8 cellular contexts compared by ENCODE assay signal in the genomic region with DNA sequence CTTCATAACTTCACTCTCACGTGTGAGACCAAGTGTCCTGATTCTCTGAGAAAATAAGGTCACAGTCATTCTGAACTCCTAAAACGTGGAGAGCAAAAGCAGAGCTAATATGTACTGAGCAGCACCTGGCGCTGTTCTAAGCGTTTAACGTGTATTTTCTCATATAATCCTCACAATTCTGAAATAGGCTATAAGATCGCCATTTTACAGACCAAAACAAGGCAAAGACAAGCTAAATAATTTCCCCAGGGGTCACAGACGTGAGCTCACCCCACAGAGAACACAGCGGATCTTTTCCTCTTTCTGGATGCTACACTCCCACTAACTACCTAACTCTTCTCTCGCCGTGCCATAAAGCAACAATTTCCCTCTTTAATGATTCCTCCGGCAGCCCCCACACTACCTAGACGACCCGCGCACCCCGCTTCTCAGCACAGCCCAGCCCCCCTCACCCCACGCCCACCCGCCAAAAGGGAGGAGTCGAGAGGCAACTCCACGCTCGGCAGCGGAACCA. TPM values are rescaled to one million over a fixed set of nuclear protein-coding genes. Genes with fewer than 3 reads are reported as not detected.
DNase-seq lines count a peak whose midpoint lies in the region; ATAC-seq, FAIRE-seq and TF ChIP-seq lines count a peak whose summit lies in the region.

No MANE protein-coding gene starts in this region.

- TF ChIP-seq CTCF in endothelial cell of umbilical vein (IDR thresholded peaks at IDR 0.05; ENCODE audit: extremely low read depth in 1 of 2, insufficient read depth in 1 of 2, low read depth in 1 of 2, low read length in 2 of 2), result no peak

- H3K4me3 Mint-ChIP-seq in T-helper 2 cell treated with Interferon-gamma antibody and Interleukin-4, amounts not matched to agents 5 μg/mL and 100 μg/mL, for 36 hours, result peak overlapping the region; percentile 90
- peak overlapping the region; percentile 90 to 99 (median 97) for H3K4me3 Mint-ChIP-seq in naive B cell

- peak overlapping the region; percentile 76 to 92 (median 79) for H3K4me3 ChIP-seq in endothelial cell of umbilical vein (replicated peaks in 1 of 3; ENCODE audit: insufficient read depth in 1 of 3, low read depth in 1 of 3, low read length in 3 of 3)

- ATAC-seq in HG02938 (IDR thresholded peaks at IDR 0.05; ENCODE audit: unreplicated experiment) (peak; percentile 8), naive B cell (ENCODE audit: low read depth in 2 of 2) (no peak), GM21526 (IDR thresholded peaks at IDR 0.05; ENCODE audit: low FRiP score, unreplicated experiment) (no peak)

- H3K27me3 ChIP-seq in endothelial cell of umbilical vein (ENCODE audit: control insufficient read depth in 2 of 2, insufficient read depth in 2 of 2, low read length in 2 of 2), result no peaks in the 10 kb centered on the region

- H3K4me1 ChIP-seq in endothelial cell of umbilical vein (ENCODE audit: control insufficient read depth, extremely low read depth, insufficient read depth, low read length), result peaks cover 8% of the 10 kb centered on the region

- dilution Hi-C loops in endothelial cell of umbilical vein (cut with MboI; ENCODE audit: extremely low pct_ligation_motif_present, low sequenced_read_pairs), result no loop called here

- H3K9ac ChIP-seq in endothelial cell of umbilical vein (replicated peaks; ENCODE audit: extremely low read depth, insufficient read depth, low read length), result peak overlapping the region; percentile 93

- TF ChIP-seq POLR2A in endothelial cell of umbilical vein (IDR thresholded peaks at IDR 0.05; ENCODE audit: low read depth, low read length), result no peak

- no peaks in the 10 kb centered on the region for H4K20me1 ChIP-seq in endothelial cell of umbilical vein (replicated peaks; ENCODE audit: control insufficient read depth, extremely low read depth, insufficient read depth, low read length)

- FAIRE-seq in endothelial cell of umbilical vein (lab: Jason Lieb, UNC), result peak; percentile 62

- H3K4me2 ChIP-seq in endothelial cell of umbilical vein (ENCODE audit: insufficient read depth, low read length), result peak overlapping the region; percentile 98

- peaks cover 2% of the 10 kb centered on the region for H3K36me3 Mint-ChIP-seq in T-helper 2 cell treated with Interferon-gamma antibody and Interleukin-4, amounts not matched to agents 5 μg/mL and 100 μg/mL, for 36 hours (ENCODE audit: low read depth)
- no peaks in the 10 kb centered on the region for H3K36me3 Mint-ChIP-seq in naive B cell

- H3K27ac Mint-ChIP-seq in T-helper 2 cell treated with Interferon-gamma antibody and Interleukin-4, amounts not matched to agents 5 μg/mL and 100 μg/mL, for 36 hours, result peak overlapping the region; percentile 96
- peak overlapping the region; percentile 78 to 99 (median 97) for H3K27ac Mint-ChIP-seq in naive B cell

- H3K27me3 Mint-ChIP-seq in T-helper 2 cell treated with Interferon-gamma antibody and Interleukin-4, amounts not matched to agents 5 μg/mL and 100 μg/mL, for 36 hours (ENCODE audit: low read depth), result no peaks in the 10 kb centered on the region
- H3K27me3 Mint-ChIP-seq in naive B cell, result no peaks in the 10 kb centered on the region

- H2AFZ ChIP-seq in endothelial cell of umbilical vein (ENCODE audit: low read depth, low read length), result peak overlapping the region; percentile 79

- H3K9me3 ChIP-seq in endothelial cell of umbilical vein (replicated peaks; ENCODE audit: control insufficient read depth, insufficient read depth, low read length), result no peaks in the 10 kb centered on the region

- intact Hi-C loops in endothelial cell of umbilical vein (cut with micrococcal nuclease), result loop anchor here (1.0 kb wide), 1 partner anchor 337 kb away; no protein-coding TSS in a partner anchor

- POLR2A ChIA-PET in endothelial cell of umbilical vein (lab: Charles Lee), result no interaction called here

- H3K9me1 ChIP-seq in endothelial cell of umbilical vein (replicated peaks; ENCODE audit: control insufficient read depth, extremely low read depth, insufficient read depth, low read length), result no peaks in the 10 kb centered on the region

- no peaks in the 10 kb centered on the region for H3K79me2 ChIP-seq in endothelial cell of umbilical vein (ENCODE audit: control insufficient read depth, insufficient read depth, low read length)

- no peaks in the 10 kb centered on the region for H3K9me3 Mint-ChIP-seq in T-helper 2 cell treated with Interferon-gamma antibody and Interleukin-4, amounts not matched to agents 5 μg/mL and 100 μg/mL, for 36 hours
- peaks cover 0 to 3% (median 0%) of the 10 kb centered on the region in 7 donors for H3K9me3 Mint-ChIP-seq in naive B cell

- peaks cover 26% of the 10 kb centered on the region for H3K4me1 Mint-ChIP-seq in T-helper 2 cell treated with Interferon-gamma antibody and Interleukin-4, amounts not matched to agents 5 μg/mL and 100 μg/mL, for 36 hours (ENCODE audit: low read depth)
- peaks cover 11 to 28% (median 20%) of the 10 kb centered on the region in 3 donors for H3K4me1 Mint-ChIP-seq in naive B cell

- DNase-seq in NCI-H1105 treated with DMSO at 0.1 percent for 48 hours (lab: John Stamatoyannopoulos, UW), result peak; percentile 38
- no peak for DNase-seq in NCI-H1105 (lab: John Stamatoyannopoulos, UW)
- no peak for DNase-seq in T-helper 2 cell treated with Interferon-gamma antibody and Interleukin-4, amounts not matched to agents 5 μg/mL and 100 μg/mL, for 36 hours (ENCODE audit: low spot score)
- no peak for DNase-seq in endothelial cell of umbilical vein (ENCODE audit: low read depth, low spot score)
- no peak for DNase-seq in naive B cell
- DNase-seq in EL, result no peak

- CTCF ChIA-PET in endothelial cell of umbilical vein (lab: Charles Lee), result interaction anchor here (1.1 to 3.5 kb wide), 7 partner anchors 45 to 721 kb away, joined by 3 to 49 read pairs (median 5); no protein-coding TSS in a partner anchor

- peak overlapping the region; percentile 91 for H3K27ac ChIP-seq in endothelial cell of umbilical vein (ENCODE audit: insufficient read depth, low read depth, low read length)

- no peaks in the 10 kb centered on the region for H3K36me3 ChIP-seq in endothelial cell of umbilical vein (ENCODE audit: control insufficient read depth in 2 of 2, extremely low read depth in 1 of 2, insufficient read depth in 2 of 2, low read length in 2 of 2)

- no TSS peak for BruUV-seq in endothelial cell of umbilical vein (replicated peaks; lab: Mats Ljungman, UMichigan)

TF ChIP-seq in endothelial cell of umbilical vein, 7 proteins besides CTCF, POLR2A, EP300 and RAD21:
- TF ChIP-seq EZH2 (IDR thresholded peaks at IDR 0.05; ENCODE audit: borderline replicate concordance, low read depth, low read length, severe bottlenecking) (no peak), GATA2 (IDR thresholded peaks at IDR 0.05; ENCODE audit: insufficient read depth, insufficient read length, low read depth, low read length) (no peak), POLR2AphosphoS5 (IDR thresholded peaks at IDR 0.05; ENCODE audit: insufficient read depth, low read depth, low read length) (no peak), FOS (IDR thresholded peaks at IDR 0.05; ENCODE audit: borderline replicate concordance, insufficient read depth, low read length) (no peak)
- TF ChIP-seq, protein P1, sequence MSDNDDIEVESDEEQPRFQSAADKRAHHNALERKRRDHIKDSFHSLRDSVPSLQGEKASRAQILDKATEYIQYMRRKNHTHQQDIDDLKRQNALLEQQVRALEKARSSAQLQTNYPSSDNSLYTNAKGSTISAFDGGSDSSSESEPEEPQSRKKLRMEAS (IDR thresholded peaks at IDR 0.05; ENCODE audit: insufficient read depth, insufficient read length), result no peak

RNA-seq across cellular contexts. Expression of a gene that starts 0.6 kb away (rescaled TPM):
- 8.4 and 9.8 TPM in 2 replicates for total RNA-seq in endothelial cell of umbilical vein
- polyA plus RNA-seq in endothelial cell of umbilical vein, result 7.2 and 8.3 TPM in 2 replicates
- polyA plus RNA-seq in endothelial cell of umbilical vein (2011; cell fraction: cytosol; rRNA removed), result 7.0 and 8.4 TPM in 2 replicates
- 5.5 and 9.5 TPM in 2 replicates for polyA plus RNA-seq in endothelial cell of umbilical vein (2011; cell fraction: nucleus; rRNA removed)
- polyA plus RNA-seq in endothelial cell of umbilical vein (2012), result 5.1 and 5.5 TPM in 2 replicates
- polyA minus RNA-seq in endothelial cell of umbilical vein, result 8.4 and 11.5 TPM in 2 replicates
- polyA minus RNA-seq in endothelial cell of umbilical vein (2011; cell fraction: cytosol; rRNA and poly(A)+ RNA removed), result 0.61 TPM
- 13.3 and 15.5 TPM in 2 replicates for polyA minus RNA-seq in endothelial cell of umbilical vein (2011; cell fraction: nucleus; rRNA and poly(A)+ RNA removed)
- polyA plus RNA-seq in naive B cell (ENCODE audit: low read depth in 6 of 6), result 1 to 10 TPM; 3.7 to 8.6 (median 6.7) TPM

RNA-seq across cellular contexts. Expression of a gene that starts 49.0 kb away (rescaled TPM):
- 0.28 TPM in 1 of 2 replicates, not detected in the other for total RNA-seq in endothelial cell of umbilical vein
- polyA plus RNA-seq in endothelial cell of umbilical vein, result 0.06 TPM in 1 of 2 replicates, not detected in the other
- polyA plus RNA-seq in endothelial cell of umbilical vein (2011; cell fraction: cytosol; rRNA removed), result 0.01 TPM in 2 replicates
- not detected in 2 replicates for polyA plus RNA-seq in endothelial cell of umbilical vein (2011; cell fraction: nucleus; rRNA removed)
- 0.07 and 0.15 TPM in 2 replicates for polyA plus RNA-seq in endothelial cell of umbilical vein (2012)
- 0.06 TPM in 1 of 2 replicates, not detected in the other for polyA minus RNA-seq in endothelial cell of umbilical vein
- 1.1 TPM for polyA minus RNA-seq in endothelial cell of umbilical vein (2011; cell fraction: cytosol; rRNA and poly(A)+ RNA removed)
- not detected in 2 replicates for polyA minus RNA-seq in endothelial cell of umbilical vein (2011; cell fraction: nucleus; rRNA and poly(A)+ RNA removed)
- polyA plus RNA-seq in naive B cell (ENCODE audit: low read depth in 6 of 6), result under 1 TPM in 3 of 6 donors, not detected in 3; 0.08 to 0.37 (median 0.16) TPM
